In the genomic region with DNA sequence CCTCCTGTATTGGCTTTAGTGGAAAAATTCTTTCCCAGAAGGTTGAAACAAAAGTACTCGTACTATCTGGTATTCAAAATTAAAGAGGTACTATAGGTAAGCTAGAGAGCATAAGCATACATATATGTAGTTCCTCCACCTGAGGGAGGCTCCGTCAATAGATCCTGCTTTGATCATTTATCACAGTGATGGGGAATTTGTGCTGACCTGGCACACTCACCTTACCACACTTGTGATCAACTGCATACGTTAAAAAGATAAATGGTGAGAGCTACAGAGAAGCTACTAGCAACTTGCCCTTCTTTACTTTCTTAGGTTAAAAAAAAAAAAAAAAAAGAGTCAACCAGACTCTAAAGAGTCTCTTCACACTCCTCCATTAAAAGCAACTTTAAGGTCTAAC, we compare ENCODE assay signal across 23 cellular contexts. TPM values are rescaled to one million over a fixed set of nuclear protein-coding genes. Genes with fewer than 3 reads are reported as not detected.
DNase-seq lines count a peak whose midpoint lies in the region; TF ChIP-seq lines count a peak whose summit lies in the region.
"Had no signal": no experiment of that assay in that cellular context is flagged by ENCODE, and none has a peak within 500 bp of the region (broad histone marks: within the 10 kb centered on the region; RNA-seq: fewer than 3 reads in every experiment).

No MANE protein-coding gene starts in this region.

- H3K9me2 ChIP-seq in PC-9 (ENCODE audit: insufficient read depth) (no peaks in the 10 kb centered on the region), hepatocyte (replicated peaks; ENCODE audit: insufficient read depth) (no peaks in the 10 kb centered on the region)

- intact Hi-C loops in PC-9 (cut with micrococcal nuclease; ENCODE audit: unreplicated experiment), result no loop called here

- H3K27ac ChIP-seq in HUES48 (ENCODE audit: low read depth, low read length) (no peak overlapping the region), PC-9 (no peak overlapping the region), hepatocyte (no peak overlapping the region)
- H3K27ac ChIP-seq: heart right ventricle, left ventricle myocardium inferior, pancreas, testis had no signal

- peaks cover 74% of the 10 kb centered on the region for H3K79me2 ChIP-seq in PC-9 (ENCODE audit: low read depth)
- H3K79me2 ChIP-seq in hepatocyte, result peaks cover 58% of the 10 kb centered on the region

- H3K36me3 ChIP-seq in HUES48 (ENCODE audit: control insufficient read depth, insufficient read depth, low read length), result peaks cover 35% of the 10 kb centered on the region
- peaks cover 26% of the 10 kb centered on the region for H3K36me3 ChIP-seq in PC-9 (ENCODE audit: low read depth)
- H3K36me3 ChIP-seq in hepatocyte (replicated peaks; ENCODE audit: insufficient read depth, low read depth), result no peaks in the 10 kb centered on the region
- H3K36me3 ChIP-seq in skeletal muscle satellite cell (ENCODE audit: insufficient read depth, low read length), result peaks cover 29% of the 10 kb centered on the region
- H3K36me3 ChIP-seq: pancreas had no signal

- H3K4me3 ChIP-seq in HUES48 (ENCODE audit: low read depth, low read length), result peak overlapping the region; percentile 82; the same call in 1 of the 2 replicates
- H3K4me3 ChIP-seq in PC-9, result peak overlapping the region; percentile 74; the same call in 1 of the 2 replicates
- H3K4me3 ChIP-seq in hepatocyte, result no peak overlapping the region
- peak overlapping the region; percentile 95 for H3K4me3 ChIP-seq in skeletal muscle satellite cell (ENCODE audit: low read length)
- H3K4me3 ChIP-seq: heart right ventricle, left ventricle myocardium inferior, pancreas, testis had no signal

- CTCF ChIA-PET in PC-9 (lab: Charles Lee), result no interaction called here

- no peak overlapping the region for H3K9ac ChIP-seq in HUES48 (ENCODE audit: low read depth, low read length)
- no peak overlapping the region for H3K9ac ChIP-seq in skeletal muscle satellite cell (ENCODE audit: low read depth, low read length)

- H3K27me3 ChIP-seq in HUES48 (ENCODE audit: control insufficient read depth, insufficient read depth, low read length) (no peaks in the 10 kb centered on the region), PC-9 (ENCODE audit: insufficient read depth, low read depth) (no peaks in the 10 kb centered on the region), hepatocyte (no peaks in the 10 kb centered on the region), skeletal muscle satellite cell (ENCODE audit: control insufficient read depth, insufficient read depth, low read length) (no peaks in the 10 kb centered on the region)
- H3K27me3 ChIP-seq: heart right ventricle, pancreas, testis had no signal

- POLR2A ChIA-PET in PC-9 (lab: Charles Lee; ENCODE audit: unreplicated experiment), result interaction anchor here (0.7 kb wide), 1 partner anchor 33 kb away, joined by 7 read pairs; no protein-coding TSS in a partner anchor

- BruUV-seq in PC-9 (replicated peaks; lab: Mats Ljungman, UMichigan), result no TSS peak

- H4K20me1 ChIP-seq in PC-9 (ENCODE audit: insufficient read depth) (no peaks in the 10 kb centered on the region; the same call in none of the 2 replicates), hepatocyte (ENCODE audit: insufficient read depth, poor library complexity, severe bottlenecking) (peaks cover 2% of the 10 kb centered on the region)

- TF ChIP-seq CTCF in PC-9 (conservative IDR thresholded peaks at IDR 0.05) (no peak), hepatocyte (IDR thresholded peaks at IDR 0.05; ENCODE audit: poor library complexity) (no peak)

- peaks cover 9% of the 10 kb centered on the region; the same call in 1 of the 2 replicates for H3F3A ChIP-seq in PC-9 (ENCODE audit: insufficient read depth, low read depth)

- H2AFZ ChIP-seq in PC-9 (no peak overlapping the region), hepatocyte (no peak overlapping the region)

- H3K4me1 ChIP-seq in HUES48 (ENCODE audit: control insufficient read depth, insufficient read depth, low read length) (peaks cover 24% of the 10 kb centered on the region), PC-9 (replicated peaks; ENCODE audit: insufficient read depth) (peaks cover 54% of the 10 kb centered on the region), hepatocyte (ENCODE audit: insufficient read depth) (peaks cover 16% of the 10 kb centered on the region), skeletal muscle satellite cell (ENCODE audit: control insufficient read depth, insufficient read depth, low read length) (peaks cover 40% of the 10 kb centered on the region)
- H3K4me1 ChIP-seq: testis had no signal

- DNase-seq in PC-9, result no peak
- no peak for DNase-seq in hepatocyte (ENCODE audit: low spot score)
- no peak for DNase-seq in NCI-H69 (lab: John Stamatoyannopoulos, UW)
- DNase-seq in AML-193 (lab: John Stamatoyannopoulos, UW), result no peak
- DNase-seq in NCI-H1105 treated with DMSO at 0.1 percent for 48 hours (lab: John Stamatoyannopoulos, UW), result no peak
- DNase-seq: anterior cingulate cortex; caudate nucleus; CD4-positive, alpha-beta memory T cell; DMS153; heart right ventricle; KBM-7; left ventricle myocardium inferior; natural killer cell; NCI-H510A; pancreas; RPMI8226; stimulated activated CD4-positive, alpha-beta T cell treated with anti-CD3 and anti-CD28 coated beads, Interleukin-12 subunit alpha, Interleukin-12 subunit beta, amount 100 ng/mL, for 4 hours; stimulated activated CD4-positive, alpha-beta T cell treated with anti-CD3 and anti-CD28 coated beads, Interleukin-4, amount 100 ng/mL, for 4 hours; stimulated activated naive CD4-positive, alpha-beta T cell treated with Interleukin-2 at 50 U/mL for 16 hours; T-helper 17 cell; testis had no signal

- 72% methylated on average over 3 of the region's 3 CpGs for WGBS in hepatocyte (ENCODE audit: low lambda C conversion rate, missing lambda C conversion rate)

- H3K9me3 ChIP-seq in HUES48 (ENCODE audit: control insufficient read depth, insufficient read depth, low read length) (no peaks in the 10 kb centered on the region), PC-9 (ENCODE audit: insufficient read depth, low read depth) (no peaks in the 10 kb centered on the region), hepatocyte (ENCODE audit: low read depth) (no peaks in the 10 kb centered on the region), skeletal muscle satellite cell (replicated peaks; ENCODE audit: low read length) (no peaks in the 10 kb centered on the region)
- H3K9me3 ChIP-seq: heart right ventricle, left ventricle myocardium inferior, pancreas, testis had no signal

- peak overlapping the region; percentile 98 for H3K4me2 ChIP-seq in PC-9
- H3K4me2 ChIP-seq in hepatocyte, result peak overlapping the region; percentile 87
- peak overlapping the region; percentile 98 for H3K4me2 ChIP-seq in skeletal muscle satellite cell (ENCODE audit: low read length)

RNA-seq across cellular contexts. Expression of gene CAPRIN2, which starts 2.5 kb away (rescaled TPM):
- total RNA-seq in PC-9 (2021), result 27.4 and 29.5 TPM in 2 replicates
- total RNA-seq in hepatocyte, result 25.4 and 30.7 TPM in 2 replicates
- polyA plus RNA-seq in hepatocyte, result 19.0 and 23.0 TPM in 2 replicates
- 20.1 and 21.8 TPM in 2 replicates for total RNA-seq in skeletal muscle satellite cell (2012; rRNA removed)

RNA-seq across cellular contexts. Expression of gene IPO8, which starts 56.6 kb away (rescaled TPM):
- total RNA-seq in PC-9 (2021) (64.5 and 75.0 TPM in 2 replicates), hepatocyte (26.3 and 31.6 TPM in 2 replicates)
- polyA plus RNA-seq in hepatocyte, result 7.2 and 7.3 TPM in 2 replicates
- total RNA-seq in skeletal muscle satellite cell (2012; rRNA removed), result 18.8 and 22.1 TPM in 2 replicates
